1 cellular context compared by ENCODE assay signal in genomic region chr17:9644910-9645751, GRCh38.
A peak's percentile ranks its signal among the peaks of the same experiment; 100 is the strongest.
TF ChIP-seq lines count a peak whose summit lies in the region.

Gene USP43 (plus strand): TSS chr17:9645517. CDS start chr17:9645633, 116 bp downstream.

TF ChIP-seq in HepG2, 621 proteins besides CTCF, POLR2A, EP300 and RAD21 (continued from another document):
- TF ChIP-seq ZNF614 (CRISPR knock-in tag; IDR thresholded peaks at IDR 0.05; ENCODE audit: borderline replicate concordance) (peak; percentile 15; the same call in 1 of the 2 replicates), PTBP1 (IDR thresholded peaks at IDR 0.05; ENCODE audit: low read depth, low read length, poor library complexity, severe bottlenecking) (peak; percentile 61), NFE2 (CRISPR knock-in tag; IDR thresholded peaks at IDR 0.05) (no peak), DPF2 (CRISPR knock-in tag; IDR thresholded peaks at IDR 0.05; ENCODE audit: borderline replicate concordance, low read depth) (no peak), CBX2 (IDR thresholded peaks at IDR 0.05; ENCODE audit: low read depth, low read length) (no peak), CBX2 (CRISPR knock-in tag; IDR thresholded peaks at IDR 0.05; ENCODE audit: low read depth) (no peak), JARID2 (CRISPR knock-in tag; IDR thresholded peaks at IDR 0.05; ENCODE audit: insufficient replicate concordance) (no peak), CENPBD1 (CRISPR knock-in tag; IDR thresholded peaks at IDR 0.05; ENCODE audit: borderline replicate concordance, low read depth) (no peak), EHMT2 (IDR thresholded peaks at IDR 0.05; ENCODE audit: borderline replicate concordance, low read depth, low read length) (no peak), SALL1 (CRISPR knock-in tag; IDR thresholded peaks at IDR 0.05) (peak; percentile 43; the same call in 1 of the 2 replicates), ZNF513 (CRISPR knock-in tag; conservative IDR thresholded peaks at IDR 0.05) (no peak), ZNF781 (CRISPR knock-in tag; IDR thresholded peaks at IDR 0.05; ENCODE audit: borderline replicate concordance, not compliant biosample characterization) (no peak), PAF1 (CRISPR knock-in tag; IDR thresholded peaks at IDR 0.05) (no peak), NR2C2 (CRISPR knock-in tag; IDR thresholded peaks at IDR 0.05; ENCODE audit: borderline replicate concordance) (no peak), KDM2A (CRISPR knock-in tag; IDR thresholded peaks at IDR 0.05; ENCODE audit: borderline replicate concordance, low read depth) (peak; percentile 25; the same call in 1 of the 2 replicates), ZNF205 (CRISPR knock-in tag; IDR thresholded peaks at IDR 0.05) (no peak), GFI1 (CRISPR knock-in tag; IDR thresholded peaks at IDR 0.05; ENCODE audit: borderline replicate concordance) (peak; percentile 38; the same call in 1 of the 2 replicates), NR3C1 (CRISPR knock-in tag; IDR thresholded peaks at IDR 0.05) (no peak), CHD4 (IDR thresholded peaks at IDR 0.05; ENCODE audit: borderline replicate concordance, low read length) (no peak), FOXC1 (CRISPR knock-in tag; IDR thresholded peaks at IDR 0.05; ENCODE audit: borderline replicate concordance) (0 out of 2 replicates have a peak, but pooled peaks have one; percentile 33), ZNF768 (CRISPR knock-in tag; IDR thresholded peaks at IDR 0.05) (peak; percentile 14; the same call in 1 of the 2 replicates), KDM5B (CRISPR knock-in tag; IDR thresholded peaks at IDR 0.05; ENCODE audit: borderline replicate concordance) (peak; percentile 70; the same call in 1 of the 2 replicates), ZNF431 (CRISPR knock-in tag; IDR thresholded peaks at IDR 0.05; ENCODE audit: borderline replicate concordance, low read depth) (0 out of 2 replicates have a peak, but pooled peaks have one; percentile 7), ZEB1 (IDR thresholded peaks at IDR 0.05; ENCODE audit: insufficient replicate concordance, low read depth) (peak; percentile 45), POLR2G (IDR thresholded peaks at IDR 0.05; ENCODE audit: low read depth, low read length) (0 out of 2 replicates have a peak, but pooled peaks have one; percentile 45), KLF11 (CRISPR knock-in tag; IDR thresholded peaks at IDR 0.05) (no peak), AKAP8 (CRISPR knock-in tag; IDR thresholded peaks at IDR 0.05) (no peak), MIXL1 (CRISPR knock-in tag; IDR thresholded peaks at IDR 0.05) (0 out of 2 replicates have a peak, but pooled peaks have one; percentile 6), ZNF350 (CRISPR knock-in tag; IDR thresholded peaks at IDR 0.05; ENCODE audit: borderline replicate concordance, low read depth) (0 out of 2 replicates have a peak, but pooled peaks have one; percentile 10), ZKSCAN8 (CRISPR knock-in tag; IDR thresholded peaks at IDR 0.05; ENCODE audit: borderline replicate concordance) (peak; percentile 54; the same call in 1 of the 2 replicates), ZNF740 (CRISPR knock-in tag; IDR thresholded peaks at IDR 0.05) (no peak), ZNF12 (CRISPR knock-in tag; IDR thresholded peaks at IDR 0.05) (no peak), NFKB2 (CRISPR knock-in tag; IDR thresholded peaks at IDR 0.05; ENCODE audit: borderline replicate concordance) (peak; percentile 20; the same call in 1 of the 2 replicates), MIER3 (CRISPR knock-in tag; IDR thresholded peaks at IDR 0.05; ENCODE audit: borderline replicate concordance) (no peak), ZNF335 (CRISPR knock-in tag; IDR thresholded peaks at IDR 0.05) (0 out of 2 replicates have a peak, but pooled peaks have one; percentile 40), ZBTB3 (CRISPR knock-in tag; IDR thresholded peaks at IDR 0.05; ENCODE audit: borderline replicate concordance, low read depth) (no peak), BORCS8-MEF2B (CRISPR knock-in tag; IDR thresholded peaks at IDR 0.05) (0 out of 2 replicates have a peak, but pooled peaks have one; percentile 10), ZNF235 (CRISPR knock-in tag; IDR thresholded peaks at IDR 0.05; ENCODE audit: borderline replicate concordance) (0 out of 2 replicates have a peak, but pooled peaks have one; percentile 43), BCLAF1 (IDR thresholded peaks at IDR 0.05) (no peak)
